Comparison of ENCODE assay signal across 23 cellular contexts in the genomic region with DNA sequence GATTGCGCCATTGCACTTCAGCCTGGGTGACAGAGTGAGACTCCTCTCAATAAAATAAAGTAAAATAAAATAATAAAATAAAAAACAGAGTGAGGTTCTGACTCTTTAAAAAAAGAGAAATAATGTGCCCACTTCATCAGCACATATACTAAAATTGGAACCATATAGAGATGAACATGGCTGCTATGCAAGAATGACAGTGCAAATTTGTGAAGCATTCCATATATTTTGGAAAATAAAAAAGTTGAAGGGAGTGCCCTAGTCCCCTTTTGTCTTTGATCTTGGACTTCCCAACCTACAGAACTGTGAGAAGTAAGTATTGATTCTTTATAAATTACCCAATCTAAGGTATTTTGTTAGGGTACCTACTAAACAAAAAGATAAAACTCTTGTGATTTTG. TPM values are rescaled to one million over a fixed set of nuclear protein-coding genes. Genes with fewer than 3 reads are reported as not detected.
DNase-seq lines count a peak whose midpoint lies in the region; ATAC-seq and TF ChIP-seq lines count a peak whose summit lies in the region.
"Had no signal": no experiment of that assay in that cellular context is flagged by ENCODE, and none has a peak within 500 bp of the region (broad histone marks: within the 10 kb centered on the region; RNA-seq: fewer than 3 reads in every experiment).

No MANE protein-coding gene starts in this region.

- no peak overlapping the region for H2BK20ac ChIP-seq in IMR-90 (ENCODE audit: low read depth, low read length)

- peak overlapping the region; percentile 52 for H2BK5ac ChIP-seq in IMR-90 (ENCODE audit: low read depth, low read length, poor library complexity, severe bottlenecking)

- no peak overlapping the region for H3K18ac ChIP-seq in IMR-90 (ENCODE audit: low read depth, low read length)

- H4K8ac ChIP-seq in IMR-90 (ENCODE audit: low read depth in 2 of 2, low read length in 2 of 2), result no peak overlapping the region; a peak in 1 of 4 replicates

- no peak for TF ChIP-seq POLR2A in IMR-90 (IDR thresholded peaks at IDR 0.05; ENCODE audit: low read depth, low read length)

- DNase-seq in IMR-90, result no peak
- no peak for DNase-seq in mesothelial cell of epicardium (ENCODE audit: low spot score in 2 of 2, unreplicated experiment in 2 of 2)
- DNase-seq in naive thymus-derived CD4-positive, alpha-beta T cell, result no peak
- DNase-seq in islet precursor cell, result no peak
- DNase-seq in activated T-cell treated with anti-CD3 and anti-CD28 coated beads for 4 hours, result no peak
- DNase-seq: ACHN; C1 segment of cervical spinal cord; CD8-positive, alpha-beta T cell; DND-41; NCI-H1092 treated with DMSO at 0.1 percent for 48 hours; NCI-H146; NCI-H2029; NCI-H226; NCI-H524; NCI-H774; NK-92 treated with Interleukin-12 subunit alpha and Interleukin-12 subunit beta, amount 100 ng/mL, for 24 hours; Right ventricle myocardium superior had no signal

- CTCF ChIA-PET in IMR-90 (lab: Yijun Ruan, JAX), result interaction anchor here (0.6 kb wide), 1 partner anchor 32 kb away, joined by 3 read pairs; no protein-coding TSS in a partner anchor
- CTCF ChIA-PET in naive thymus-derived CD4-positive, alpha-beta T cell (lab: Charles Lee), result no interaction called here

- in situ Hi-C loops in IMR-90 (cut with MboI; ENCODE audit: low sequenced_read_pairs), result no loop called here

- no peaks in the 10 kb centered on the region for H3K27me3 Mint-ChIP-seq in mesothelial cell of epicardium (ENCODE audit: low read depth)
- H3K27me3 Mint-ChIP-seq in naive thymus-derived CD4-positive, alpha-beta T cell, result peaks cover 0 to 8% (median 0%) of the 10 kb centered on the region in 5 donors

- no peak overlapping the region for H3K4me3 Mint-ChIP-seq in mesothelial cell of epicardium
- H3K4me3 Mint-ChIP-seq in naive thymus-derived CD4-positive, alpha-beta T cell, result no peak overlapping the region
- H3K4me3 Mint-ChIP-seq: CD8-positive, alpha-beta T cell; GM23338 had no signal

- dilution Hi-C loops in IMR-90 (cut with HindIII; ENCODE audit: low sequenced_read_pairs, unreplicated experiment), result no loop called here

- H3K23ac ChIP-seq in IMR-90 (ENCODE audit: low read depth, low read length), result no peak overlapping the region

- peaks cover 70% of the 10 kb centered on the region for H4K20me1 ChIP-seq in IMR-90 (ENCODE audit: insufficient read depth, low read length)
- H4K20me1 ChIP-seq in SU-DHL-6 (ENCODE audit: low read depth, low read length), result peaks cover 62% of the 10 kb centered on the region

- no peak for TF ChIP-seq CTCF in IMR-90 (conservative IDR thresholded peaks at IDR 0.05; ENCODE audit: low read depth, low read length)
- no peak for TF ChIP-seq CTCF in SU-DHL-6 (IDR thresholded peaks at IDR 0.05; ENCODE audit: insufficient read depth, low read length, poor library complexity, severe bottlenecking)
- no peak for TF ChIP-seq CTCF in mesothelial cell of epicardium (IDR thresholded peaks at IDR 0.05; ENCODE audit: unreplicated experiment)

- H3K4me3 ChIP-seq in IMR-90 (ENCODE audit: insufficient read depth, low read depth, low read length) (no peak overlapping the region), SU-DHL-6 (ENCODE audit: insufficient read depth, low read length, poor library complexity, severe bottlenecking) (no peak overlapping the region)
- no peak overlapping the region for H3K4me3 ChIP-seq in naive thymus-derived CD4-positive, alpha-beta T cell (ENCODE audit: low read length)
- H3K4me3 ChIP-seq: GM23338, HAP-1 had no signal

- H3K27me3 ChIP-seq in IMR-90 (ENCODE audit: control insufficient read depth, insufficient read depth, low read length) (no peaks in the 10 kb centered on the region), SU-DHL-6 (ENCODE audit: low read length) (no peaks in the 10 kb centered on the region)
- no peaks in the 10 kb centered on the region for H3K27me3 ChIP-seq in naive thymus-derived CD4-positive, alpha-beta T cell (ENCODE audit: control insufficient read depth in 2 of 2, insufficient read depth in 2 of 2, low read length in 2 of 2)

- H3K9me1 ChIP-seq in IMR-90 (ENCODE audit: insufficient read depth, low read length), result peaks cover 19% of the 10 kb centered on the region

- H3K79me1 ChIP-seq in IMR-90 (ENCODE audit: low read depth in 1 of 2, low read length in 2 of 2), result peaks cover 5 to 64% of the 10 kb centered on the region in 2 experiments; a peak in 3 of 4 replicates

- H3K27ac ChIP-seq in IMR-90 (ENCODE audit: insufficient read depth, low read length), result no peak overlapping the region
- H3K27ac ChIP-seq in SU-DHL-6 (ENCODE audit: low read depth, low read length), result peak overlapping the region; percentile 45; the same call in 1 of the 2 replicates
- H3K27ac ChIP-seq in naive thymus-derived CD4-positive, alpha-beta T cell (ENCODE audit: low read depth, low read length), result no peak overlapping the region
- H3K27ac ChIP-seq: KMS-11 had no signal

- H3K14ac ChIP-seq in IMR-90 (replicated peaks; ENCODE audit: low read depth, low read length), result no peak overlapping the region

- peaks cover 21% of the 10 kb centered on the region for H3K4me1 ChIP-seq in IMR-90 (ENCODE audit: control insufficient read depth, insufficient read depth, low read length)
- no peaks in the 10 kb centered on the region for H3K4me1 ChIP-seq in naive thymus-derived CD4-positive, alpha-beta T cell (ENCODE audit: control insufficient read depth in 2 of 2, insufficient read depth in 2 of 2, low read length in 2 of 2)

- no peak overlapping the region for H4K5ac ChIP-seq in IMR-90 (ENCODE audit: low read depth, low read length)

- H2AFZ ChIP-seq in IMR-90 (replicated peaks; ENCODE audit: low read length, poor library complexity) (no peak overlapping the region), SU-DHL-6 (ENCODE audit: low read depth, low read length, severe bottlenecking) (no peak overlapping the region)
- H2AFZ ChIP-seq: GM23338 had no signal

- no peak overlapping the region for H3K4me2 ChIP-seq in IMR-90 (ENCODE audit: low read depth, low read length)
- H3K4me2 ChIP-seq in SU-DHL-6 (ENCODE audit: low read depth, low read length, poor library complexity, severe bottlenecking), result peak overlapping the region; percentile 34
- H3K4me2 ChIP-seq: GM23338, KMS-11 had no signal

- ATAC-seq in IMR-90 (ENCODE audit: low read depth) (no peak), GM21526 (IDR thresholded peaks at IDR 0.05; ENCODE audit: low FRiP score, unreplicated experiment) (no peak)
- no peak for ATAC-seq in naive thymus-derived CD4-positive, alpha-beta T cell
- ATAC-seq: CD8-positive, alpha-beta T cell; GM23338 had no signal

- no peaks in the 10 kb centered on the region for H3K9me3 Mint-ChIP-seq in mesothelial cell of epicardium
- no peaks in the 10 kb centered on the region for H3K9me3 Mint-ChIP-seq in naive thymus-derived CD4-positive, alpha-beta T cell
- H3K9me3 Mint-ChIP-seq: CD8-positive, alpha-beta T cell; GM23338 had no signal

- no CpG with 5 or more reads among the region's 1 CpG for WGBS in IMR-90 (ENCODE audit: extremely low coverage in 2 of 2, insufficient read length in 1 of 2), 2 experiments

- no peak overlapping the region for H3K56ac ChIP-seq in IMR-90 (ENCODE audit: extremely low read depth, insufficient read depth, low read length)

- H3K79me2 ChIP-seq in SU-DHL-6 (ENCODE audit: insufficient read depth, low read length), result peaks cover 100% of the 10 kb centered on the region

- H3K36me3 ChIP-seq in IMR-90 (ENCODE audit: control insufficient read depth, insufficient read depth, low read length) (peaks cover 10% of the 10 kb centered on the region; the same call in 1 of the 2 replicates), SU-DHL-6 (ENCODE audit: low read length) (peaks cover 24% of the 10 kb centered on the region)
- no peaks in the 10 kb centered on the region for H3K36me3 ChIP-seq in naive thymus-derived CD4-positive, alpha-beta T cell (ENCODE audit: control insufficient read depth in 2 of 3, insufficient read depth in 3 of 3, low read length in 3 of 3)

- peaks cover 13% of the 10 kb centered on the region; the same call in 1 of the 2 replicates for H3F3A ChIP-seq in SU-DHL-6 (ENCODE audit: insufficient read depth)

- no peak overlapping the region for H2AK5ac ChIP-seq in IMR-90 (ENCODE audit: low read depth, low read length)

- no peak overlapping the region for H2BK15ac ChIP-seq in IMR-90 (ENCODE audit: low read depth, low read length)

- no peak for TF ChIP-seq RAD21 in IMR-90 (IDR thresholded peaks at IDR 0.05; ENCODE audit: low read length)

- H3K4me1 Mint-ChIP-seq in mesothelial cell of epicardium, result peaks cover 33% of the 10 kb centered on the region
- H3K4me1 Mint-ChIP-seq in naive thymus-derived CD4-positive, alpha-beta T cell, result no peaks in the 10 kb centered on the region

- H2BK120ac ChIP-seq in IMR-90 (ENCODE audit: low read depth, low read length), result no peak overlapping the region

- intact Hi-C loops in IMR-90 (cut with micrococcal nuclease), result no loop called here
- intact Hi-C loops in naive thymus-derived CD4-positive, alpha-beta T cell (cut with micrococcal nuclease), result no loop called here

- no peaks in the 10 kb centered on the region for H3K9me2 ChIP-seq in SU-DHL-6 (replicated peaks; ENCODE audit: insufficient read depth, low read length)

- POLR2A ChIA-PET in IMR-90 (lab: Charles Lee; ENCODE audit: unreplicated experiment), result no interaction called here
- POLR2A ChIA-PET in naive thymus-derived CD4-positive, alpha-beta T cell (lab: Charles Lee), result no interaction called here

- H2AK9ac ChIP-seq in IMR-90 (replicated peaks; ENCODE audit: low read depth, low read length, poor library complexity), result no peak overlapping the region

- no peak overlapping the region for H3K9ac ChIP-seq in IMR-90 (ENCODE audit: low read depth, low read length)
- no peak overlapping the region for H3K9ac ChIP-seq in SU-DHL-6 (ENCODE audit: low read length)
- H3K9ac ChIP-seq: KMS-11 had no signal

- no peak overlapping the region for H4K91ac ChIP-seq in IMR-90 (ENCODE audit: insufficient read depth, low read depth, low read length)

- H3K36me3 Mint-ChIP-seq in mesothelial cell of epicardium, result peaks cover 9% of the 10 kb centered on the region
- peaks cover 0 to 3% (median 0%) of the 10 kb centered on the region in 5 donors for H3K36me3 Mint-ChIP-seq in naive thymus-derived CD4-positive, alpha-beta T cell
- H3K36me3 Mint-ChIP-seq: CD8-positive, alpha-beta T cell had no signal

- H3K4ac ChIP-seq in IMR-90 (ENCODE audit: low read depth, low read length), result no peak overlapping the region

- no TSS peak for BruUV-seq in IMR-90 (replicated peaks; lab: Mats Ljungman, UMichigan)

- no peaks in the 10 kb centered on the region for H3K9me3 ChIP-seq in IMR-90 (ENCODE audit: control insufficient read depth, insufficient read depth, low read length)
- no peaks in the 10 kb centered on the region for H3K9me3 ChIP-seq in SU-DHL-6 (ENCODE audit: insufficient read depth, low read length)
- no peaks in the 10 kb centered on the region for H3K9me3 ChIP-seq in naive thymus-derived CD4-positive, alpha-beta T cell (ENCODE audit: control insufficient read depth in 2 of 3, low read length in 3 of 3)
- H3K9me3 ChIP-seq: HAP-1 had no signal

- peak overlapping the region; percentile 64 for H3K27ac Mint-ChIP-seq in mesothelial cell of epicardium
- no peak overlapping the region for H3K27ac Mint-ChIP-seq in naive thymus-derived CD4-positive, alpha-beta T cell
- H3K27ac Mint-ChIP-seq: CD8-positive, alpha-beta T cell; GM23338 had no signal

RNA-seq across cellular contexts. Expression of a gene that starts 23.1 kb away (rescaled TPM):
- total RNA-seq in IMR-90 (2012; rRNA removed), result 39.6 and 70.5 TPM in 2 replicates
- 103 and 121 TPM in 2 replicates for polyA plus RNA-seq in IMR-90 (2012; rRNA removed)
- polyA plus RNA-seq in IMR-90 (2012; cell fraction: cytosol; rRNA removed), result 112 and 166 TPM in 2 replicates
- 48.2 and 69.4 TPM in 2 replicates for polyA plus RNA-seq in IMR-90 (2012; cell fraction: nucleus; rRNA removed; ENCODE audit: low replicate concordance)
- 137 to 144 TPM (median 140 TPM) in 3 replicates for total RNA-seq in mesothelial cell of epicardium
- total RNA-seq in naive thymus-derived CD4-positive, alpha-beta T cell, result 1 to 10 TPM in 4 of 5 experiments, not detected in 1; 1.1 to 9.6 (median 2.6) TPM
- under 1 TPM; 0.23 to 0.24 TPM for polyA plus RNA-seq in naive thymus-derived CD4-positive, alpha-beta T cell
- total RNA-seq: G401 had no signal
